ENCODE assay signal across 21 cellular contexts in the genomic region with DNA sequence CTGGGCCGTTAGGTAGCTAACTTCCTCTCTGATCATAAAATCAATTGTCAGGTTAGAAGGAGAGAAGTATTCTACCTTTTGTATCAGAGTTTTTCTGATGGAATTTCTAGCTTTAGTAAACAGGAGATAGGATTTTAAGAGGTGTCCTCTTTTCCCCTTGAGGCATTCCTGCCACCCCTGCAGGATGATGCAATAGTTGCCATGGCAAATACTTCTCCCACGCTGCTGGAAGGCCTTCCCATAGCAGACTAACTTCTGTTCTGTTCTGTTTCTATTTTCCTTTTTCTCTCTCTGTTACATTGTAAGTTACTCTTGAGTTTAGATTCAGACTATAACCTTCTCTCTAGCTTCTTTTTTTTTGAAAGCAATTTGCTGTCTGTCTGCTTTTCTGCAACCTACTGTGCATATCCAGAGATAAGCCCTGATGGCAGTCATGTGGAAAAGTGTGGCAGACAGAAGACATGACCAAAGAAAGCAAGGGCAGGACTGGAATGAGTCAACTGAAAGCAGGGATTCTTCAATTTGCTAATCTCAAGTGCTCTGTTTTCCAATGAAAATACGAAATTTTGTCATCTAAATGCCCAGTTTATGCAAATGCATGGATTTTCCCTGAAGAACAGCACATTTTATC.
DNase-seq lines count a peak whose midpoint lies in the region; ATAC-seq, FAIRE-seq and TF ChIP-seq lines count a peak whose summit lies in the region.
"Had no signal": no experiment of that assay in that cellular context is flagged by ENCODE, and none has a peak within 500 bp of the region (broad histone marks: within the 10 kb centered on the region; RNA-seq: fewer than 3 reads in every experiment).

No MANE protein-coding gene starts in this region.

- intact Hi-C loops in cardiac septum (cut with DNase I) (no loop called here), K562 (cut with micrococcal nuclease) (no loop called here)
- intact Hi-C loops in activated CD4-positive, alpha-beta T cell treated with anti-CD3 and anti-CD28 coated beads for 36 hours (cut with DNase I, micrococcal nuclease): no loop called here

- no peak overlapping the region for H3K4me3 ChIP-seq in cardiac muscle cell
- no peak overlapping the region for H3K4me3 ChIP-seq in K562
- H3K4me3 ChIP-seq: A549, hepatocyte, ovary had no signal

- TF ChIP-seq RAD21 in K562 (CRISPR knock-in tag; conservative IDR thresholded peaks at IDR 0.05 in 1 of 2, IDR thresholded peaks at IDR 0.05 in 1 of 2): no peak

- ATAC-seq in K562: no peak
- no peak for ATAC-seq in activated CD4-positive, alpha-beta T cell treated with anti-CD3 and anti-CD28 coated beads for 36 hours
- ATAC-seq: A549; activated CD8-positive, alpha-beta T cell treated with anti-CD3 and anti-CD28 coated beads for 36 hours had no signal

- H3K9me1 ChIP-seq in K562 (ENCODE audit: control insufficient read depth, insufficient read depth, low read length): no peaks in the 10 kb centered on the region

- no peaks in the 10 kb centered on the region for H3K79me2 ChIP-seq in K562 (ENCODE audit: control insufficient read depth, insufficient read depth, low read length)
- H3K79me2 ChIP-seq: hepatocyte had no signal

- CTCF ChIA-PET in K562 (lab: Yijun Ruan, JAX; ENCODE audit: low intra/inter-chr PET ratio): no interaction called here
- CTCF ChIA-PET in activated CD4-positive, alpha-beta T cell treated with anti-CD3 and anti-CD28 coated beads for 36 hours (lab: Charles Lee): no interaction called here

- no peak overlapping the region for H3K4me3 Mint-ChIP-seq in activated CD4-positive, alpha-beta T cell treated with anti-CD3 and anti-CD28 coated beads for 36 hours
- H3K4me3 Mint-ChIP-seq: activated CD8-positive, alpha-beta T cell treated with anti-CD3 and anti-CD28 coated beads for 36 hours; memory B cell had no signal

- in situ Hi-C loops in K562 (cut with MboI): no loop called here

- no peaks in the 10 kb centered on the region for H3K4me1 Mint-ChIP-seq in activated CD4-positive, alpha-beta T cell treated with anti-CD3 and anti-CD28 coated beads for 36 hours
- H3K4me1 Mint-ChIP-seq: memory B cell had no signal

- peaks cover 24% of the 10 kb centered on the region for H3K9me3 Mint-ChIP-seq in activated CD4-positive, alpha-beta T cell treated with anti-CD3 and anti-CD28 coated beads for 36 hours (ENCODE audit: low read depth)

- H3K27me3 ChIP-seq in cardiac muscle cell: no peaks in the 10 kb centered on the region
- H3K27me3 ChIP-seq in K562 (ENCODE audit: control insufficient read depth in 2 of 2, insufficient read depth in 2 of 2, low read length in 2 of 2): no peaks in the 10 kb centered on the region
- H3K27me3 ChIP-seq: brain microvascular endothelial cell, hepatocyte, ovary had no signal

- no peak overlapping the region for H2AFZ ChIP-seq in K562 (ENCODE audit: low read depth, low read length)
- H2AFZ ChIP-seq: hepatocyte had no signal

- no peaks in the 10 kb centered on the region for H3K36me3 Mint-ChIP-seq in activated CD4-positive, alpha-beta T cell treated with anti-CD3 and anti-CD28 coated beads for 36 hours (ENCODE audit: low read depth)

- no peak overlapping the region for H3K9ac ChIP-seq in K562 (ENCODE audit: insufficient read depth in 1 of 2, low read depth in 2 of 2, low read length in 2 of 2)

- no peak for TF ChIP-seq EP300 in K562 (IDR thresholded peaks at IDR 0.05; ENCODE audit: low read length)

- peaks cover 10% of the 10 kb centered on the region for H3K4me1 ChIP-seq in cardiac muscle cell (ENCODE audit: low read depth)
- H3K4me1 ChIP-seq in K562 (replicated peaks in 1 of 2; ENCODE audit: control insufficient read depth in 2 of 2, insufficient read depth in 2 of 2, low read length in 2 of 2): no peaks in the 10 kb centered on the region
- H3K4me1 ChIP-seq: A549 had no signal

- no peak for TF ChIP-seq CTCF in cardiac muscle cell (IDR thresholded peaks at IDR 0.05; ENCODE audit: low read depth, low read length)
- TF ChIP-seq CTCF in K562 (IDR thresholded peaks at IDR 0.05 in 2 of 3, conservative IDR thresholded peaks at IDR 0.05 in 1 of 3; ENCODE audit: insufficient read depth in 2 of 3, low read depth in 1 of 3, low read length in 3 of 3): no peak

- POLR2A ChIA-PET in K562 (lab: Yijun Ruan, JAX): no interaction called here
- POLR2A ChIA-PET in activated CD4-positive, alpha-beta T cell treated with anti-CD3 and anti-CD28 coated beads for 36 hours (lab: Charles Lee): no interaction called here

- H3K36me3 ChIP-seq in cardiac muscle cell (no peaks in the 10 kb centered on the region), K562 (ENCODE audit: control insufficient read depth, insufficient read depth, low read length) (no peaks in the 10 kb centered on the region)
- H3K36me3 ChIP-seq: brain microvascular endothelial cell, ovary had no signal

- no peaks in the 10 kb centered on the region for H4K20me1 ChIP-seq in K562 (replicated peaks; ENCODE audit: control insufficient read depth, insufficient read depth, low read length)

- H3K27me3 Mint-ChIP-seq in activated CD4-positive, alpha-beta T cell treated with anti-CD3 and anti-CD28 coated beads for 36 hours: no peaks in the 10 kb centered on the region
- H3K27me3 Mint-ChIP-seq: activated CD8-positive, alpha-beta T cell treated with anti-CD3 and anti-CD28 coated beads for 36 hours had no signal

- H3K27ac Mint-ChIP-seq in activated CD4-positive, alpha-beta T cell treated with anti-CD3 and anti-CD28 coated beads for 36 hours: no peak overlapping the region
- H3K27ac Mint-ChIP-seq: activated CD8-positive, alpha-beta T cell treated with anti-CD3 and anti-CD28 coated beads for 36 hours; memory B cell had no signal

- no peak overlapping the region for H3K4me2 ChIP-seq in K562 (ENCODE audit: insufficient read depth, low read length)
- H3K4me2 ChIP-seq: A549, hepatocyte had no signal

- BruUV-seq in K562 (replicated peaks; lab: Mats Ljungman, UMichigan): no TSS peak

- WGBS in K562 (ENCODE audit: insufficient coverage, low coverage, missing lambda C conversion rate): 0% methylated on average over 3 of the region's 3 CpGs

- peak overlapping the region; percentile 85 for H3K27ac ChIP-seq in cardiac muscle cell
- H3K27ac ChIP-seq in K562 (ENCODE audit: extremely low read depth, low read depth, low read length): no peak overlapping the region
- H3K27ac ChIP-seq: A549, brain microvascular endothelial cell, hepatocyte, ovary had no signal

- FAIRE-seq in K562 (lab: Jason Lieb, UNC): no peak
- FAIRE-seq: A549, endothelial cell of umbilical vein, TTC549 had no signal

- TF ChIP-seq POLR2A in K562 (conservative IDR thresholded peaks at IDR 0.05): no peak

- DNase-seq in cardiac muscle cell (ENCODE audit: low read depth in 1 of 2, low spot score in 1 of 2) (peak in 1 of 2 donors; percentile 50), cardiac septum (ENCODE audit: low spot score) (no peak), K562 (ENCODE audit: extremely low read depth in 1 of 4, low spot score in 3 of 4) (no peak), iris pigment epithelial cell (ENCODE audit: low read depth) (peak; percentile 14), superior temporal gyrus (ENCODE audit: extremely low spot score) (peak; percentile 62), SIG-M5 (lab: John Stamatoyannopoulos, UW) (no peak), NCI-H1930 (lab: John Stamatoyannopoulos, UW) (no peak)
- DNase-seq in activated CD4-positive, alpha-beta T cell treated with anti-CD3 and anti-CD28 coated beads for 36 hours: no peak
- DNase-seq: activated CD8-positive, alpha-beta T cell treated with anti-CD3 and anti-CD28 coated beads for 36 hours; brain microvascular endothelial cell; Calu3; MM.1S; NCI-H2081; NCI-H82; ovary; SHP77 treated with DMSO at 0.1 percent for 48 hours had no signal

- H3K9me3 ChIP-seq in cardiac muscle cell (ENCODE audit: low read depth) (no peaks in the 10 kb centered on the region), K562 (replicated peaks; ENCODE audit: control insufficient read depth, insufficient read depth, low read depth, low read length) (no peaks in the 10 kb centered on the region)
- H3K9me3 ChIP-seq: A549, ovary had no signal

TF ChIP-seq in K562, 482 proteins besides CTCF, POLR2A, EP300 and RAD21:
- TF ChIP-seq, protein P1, sequence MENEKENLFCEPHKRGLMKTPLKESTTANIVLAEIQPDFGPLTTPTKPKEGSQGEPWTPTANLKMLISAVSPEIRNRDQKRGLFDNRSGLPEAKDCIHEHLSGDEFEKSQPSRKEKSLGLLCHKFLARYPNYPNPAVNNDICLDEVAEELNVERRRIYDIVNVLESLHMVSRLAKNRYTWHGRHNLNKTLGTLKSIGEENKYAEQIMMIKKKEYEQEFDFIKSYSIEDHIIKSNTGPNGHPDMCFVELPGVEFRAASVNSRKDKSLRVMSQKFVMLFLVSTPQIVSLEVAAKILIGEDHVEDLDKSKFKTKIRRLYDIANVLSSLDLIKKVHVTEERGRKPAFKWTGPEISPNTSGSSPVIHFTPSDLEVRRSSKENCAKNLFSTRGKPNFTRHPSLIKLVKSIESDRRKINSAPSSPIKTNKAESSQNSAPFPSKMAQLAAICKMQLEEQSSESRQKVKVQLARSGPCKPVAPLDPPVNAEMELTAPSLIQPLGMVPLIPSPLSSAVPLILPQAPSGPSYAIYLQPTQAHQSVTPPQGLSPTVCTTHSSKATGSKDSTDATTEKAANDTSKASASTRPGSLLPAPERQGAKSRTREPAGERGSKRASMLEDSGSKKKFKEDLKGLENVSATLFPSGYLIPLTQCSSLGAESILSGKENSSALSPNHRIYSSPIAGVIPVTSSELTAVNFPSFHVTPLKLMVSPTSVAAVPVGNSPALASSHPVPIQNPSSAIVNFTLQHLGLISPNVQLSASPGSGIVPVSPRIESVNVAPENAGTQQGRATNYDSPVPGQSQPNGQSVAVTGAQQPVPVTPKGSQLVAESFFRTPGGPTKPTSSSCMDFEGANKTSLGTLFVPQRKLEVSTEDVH (IDR thresholded peaks at IDR 0.05; ENCODE audit: low read depth, partially characterized antibody): no peak
- TF ChIP-seq MXI1 (IDR thresholded peaks at IDR 0.05; ENCODE audit: low read depth, low read length) (no peak), CEBPG (CRISPR knock-in tag; IDR thresholded peaks at IDR 0.05) (no peak), CEBPG (tag; conservative IDR thresholded peaks at IDR 0.05 in 1 of 2, IDR thresholded peaks at IDR 0.05 in 1 of 2) (peak; percentile 20 to 68; a peak in 2 of 4 replicates), ZSCAN32 (CRISPR knock-in tag; IDR thresholded peaks at IDR 0.05) (0 out of 2 replicates have a peak, but pooled peaks have one; percentile 24), TEAD2 (tag; IDR thresholded peaks at IDR 0.05) (no peak), ZNF121 (CRISPR knock-in tag; conservative IDR thresholded peaks at IDR 0.05) (no peak), GABPA (tag; conservative IDR thresholded peaks at IDR 0.05; ENCODE audit: low read depth) (no peak), PML (IDR thresholded peaks at IDR 0.05; ENCODE audit: low read length) (no peak), ZNF212 (CRISPR knock-in tag; IDR thresholded peaks at IDR 0.05) (no peak), TAF9B (IDR thresholded peaks at IDR 0.05; ENCODE audit: partially characterized antibody) (no peak)
TF ChIP-seq in K562: peak in this region for 2.

Comparison
In these comparisons a context has a peak if more than half of its experiments do, and no peak if none do; other contexts are left out.
1. DNase-seq: peak in iris pigment epithelial cell (single experiment) and superior temporal gyrus (single experiment); none in cardiac septum (single experiment), K562 (0 of 4), SIG-M5 (single experiment), NCI-H1930 (0 of 2) and activated CD4-positive, alpha-beta T cell treated with anti-CD3 and anti-CD28 coated beads for 36 hours (single experiment).